Comparison of ENCODE assay signal across 18 cellular contexts in the genomic region with DNA sequence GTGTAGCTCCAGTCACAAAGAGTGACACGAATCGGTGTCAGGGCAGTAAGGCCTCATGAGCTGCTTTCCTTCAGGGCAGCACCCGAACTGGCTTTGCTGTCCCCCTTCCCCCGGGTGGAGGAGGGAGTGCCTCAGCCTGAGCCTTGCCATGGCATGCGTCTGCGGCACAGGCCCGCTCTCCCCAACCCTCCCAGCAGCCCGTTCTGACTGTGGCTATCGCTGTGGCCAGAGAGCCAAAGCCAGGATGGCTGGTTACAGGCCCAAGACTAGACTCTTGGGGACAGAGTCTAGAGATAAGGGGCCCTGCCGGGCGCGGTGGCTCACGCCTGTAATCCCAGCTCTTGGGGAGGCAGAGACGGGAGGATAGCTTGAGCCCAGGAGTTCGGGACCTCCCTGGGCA. TPM values are rescaled to one million over a fixed set of nuclear protein-coding genes. Genes with fewer than 3 reads are reported as not detected.
DNase-seq lines count a peak whose midpoint lies in the region; ATAC-seq and TF ChIP-seq lines count a peak whose summit lies in the region.
"Had no signal": no experiment of that assay in that cellular context is flagged by ENCODE, and none has a peak within 500 bp of the region (broad histone marks: within the 10 kb centered on the region; RNA-seq: fewer than 3 reads in every experiment).

No MANE protein-coding gene starts in this region.

- CTCF ChIA-PET in CD4-positive, alpha-beta T cell (lab: Charles Lee) = interaction anchor here (1.3 kb wide), 1 partner anchor 10 kb away, joined by 3 read pairs; no protein-coding TSS in a partner anchor

- H3K4me1 Mint-ChIP-seq in CD4-positive, alpha-beta T cell (ENCODE audit: low read depth) = peaks cover 11% of the 10 kb centered on the region
- H3K4me1 Mint-ChIP-seq: CD14-positive monocyte had no signal

- H3K9me3 ChIP-seq in SK-N-MC (ENCODE audit: low read depth, low read length) (no peaks in the 10 kb centered on the region), skeletal muscle tissue (ENCODE audit: control insufficient read depth in 3 of 3, low read length in 3 of 3) (no peaks in the 10 kb centered on the region), SJCRH30 (replicated peaks) (no peaks in the 10 kb centered on the region)
- H3K9me3 ChIP-seq in CD4-positive, alpha-beta T cell (ENCODE audit: control insufficient read depth, low read length) = no peaks in the 10 kb centered on the region
- H3K9me3 ChIP-seq: testis had no signal

- ATAC-seq in CD4-positive, alpha-beta T cell (ENCODE audit: poor library complexity) = no peak

- H3K4me3 ChIP-seq in SK-N-MC (no peak overlapping the region), skeletal muscle tissue (ENCODE audit: low read length in 3 of 3) (no peak overlapping the region), SJCRH30 (no peak overlapping the region)
- H3K4me3 ChIP-seq: testis had no signal

- H3K4me3 Mint-ChIP-seq in CD4-positive, alpha-beta T cell = no peak overlapping the region
- H3K4me3 Mint-ChIP-seq: activated naive CD8-positive, alpha-beta T cell treated with anti-CD3 and anti-CD28 coated beads for 36 hours; CD14-positive monocyte had no signal

- no peak for TF ChIP-seq CTCF in CD4-positive, alpha-beta T cell (IDR thresholded peaks at IDR 0.05)

- no peak overlapping the region for H3K27ac Mint-ChIP-seq in CD4-positive, alpha-beta T cell
- H3K27ac Mint-ChIP-seq: activated naive CD8-positive, alpha-beta T cell treated with anti-CD3 and anti-CD28 coated beads for 36 hours had no signal

- H3K27me3 ChIP-seq in skeletal muscle tissue (ENCODE audit: control insufficient read depth in 3 of 3, insufficient read depth in 3 of 3, low read length in 3 of 3) = no peaks in the 10 kb centered on the region
- no peaks in the 10 kb centered on the region for H3K27me3 ChIP-seq in CD4-positive, alpha-beta T cell (ENCODE audit: control insufficient read depth, insufficient read depth, low read length)
- H3K27me3 ChIP-seq in SJCRH30 = no peaks in the 10 kb centered on the region
- H3K27me3 ChIP-seq: testis had no signal

- DNase-seq in activated CD4-positive, CD25-positive, alpha-beta regulatory T cell treated with anti-CD3 and anti-CD28 coated beads, Interleukin-2, amount 50 U/mL, for 72 hours = peak; percentile 29
- no peak for DNase-seq in activated CD4-positive, CD25-positive, alpha-beta regulatory T cell (lab: John Stamatoyannopoulos, UW)
- DNase-seq in SK-N-MC (ENCODE audit: low read depth, low spot score) = no peak
- peak; percentile 30 for DNase-seq in iPS-NIHi7 (ENCODE audit: extremely low spot score)
- DNase-seq in NCI-H2171 treated with DMSO at 0.1 percent for 48 hours (lab: John Stamatoyannopoulos, UW) = no peak
- DNase-seq in CD4-positive, alpha-beta T cell = no peak
- no peak for DNase-seq in SJCRH30
- DNase-seq: activated CD4-positive, alpha-beta T cell treated with anti-CD3 and anti-CD28 coated beads, Interleukin-2, amount 50 U/mL, for 1 hour; activated naive CD8-positive, alpha-beta T cell treated with anti-CD3 and anti-CD28 coated beads for 36 hours; cortex of kidney; DMS153; hypothalamus; NCI-H146; NCI-H226; stimulated activated CD4-positive, alpha-beta T cell treated with anti-CD3 and anti-CD28 coated beads, Interleukin-4, amount 100 ng/mL, for 4 hours; testis had no signal

- H3K9ac ChIP-seq in SK-N-MC (ENCODE audit: insufficient read length) = no peak overlapping the region
- peak overlapping the region in 1 of 3 donors; percentile 62 for H3K9ac ChIP-seq in skeletal muscle tissue (ENCODE audit: low read depth in 1 of 3, low read length in 3 of 3)

- peaks cover 39% of the 10 kb centered on the region for H3K36me3 Mint-ChIP-seq in CD4-positive, alpha-beta T cell (ENCODE audit: low read depth)

- H3K27me3 Mint-ChIP-seq in CD4-positive, alpha-beta T cell = no peaks in the 10 kb centered on the region
- H3K27me3 Mint-ChIP-seq: activated naive CD8-positive, alpha-beta T cell treated with anti-CD3 and anti-CD28 coated beads for 36 hours had no signal

- POLR2A ChIA-PET in CD4-positive, alpha-beta T cell (lab: Charles Lee) = no interaction called here

- intact Hi-C loops in CD4-positive, alpha-beta T cell (cut with DNase I, micrococcal nuclease) = loop anchor here in 1 of 2 experiments (10.0 kb wide), 1 partner anchor 301 kb away; no protein-coding TSS in a partner anchor

- H3K36me3 ChIP-seq in SK-N-MC (ENCODE audit: insufficient read depth, low read length) (peaks cover 35% of the 10 kb centered on the region), skeletal muscle tissue (ENCODE audit: control insufficient read depth in 3 of 3, insufficient read depth in 3 of 3, low read length in 3 of 3) (peaks cover 25 to 34% (median 32%) of the 10 kb centered on the region in 3 donors), SJCRH30 (peaks cover 14% of the 10 kb centered on the region)

- peaks cover 34 to 44% (median 37%) of the 10 kb centered on the region in 3 donors for H3K4me1 ChIP-seq in skeletal muscle tissue (ENCODE audit: control insufficient read depth in 3 of 3, insufficient read depth in 3 of 3, low read length in 3 of 3)
- no peaks in the 10 kb centered on the region for H3K4me1 ChIP-seq in SJCRH30

- no peaks in the 10 kb centered on the region for H3K9me3 Mint-ChIP-seq in CD4-positive, alpha-beta T cell
- H3K9me3 Mint-ChIP-seq: activated naive CD8-positive, alpha-beta T cell treated with anti-CD3 and anti-CD28 coated beads for 36 hours; CD14-positive monocyte had no signal

- peak overlapping the region; percentile 60; the same call in 1 of the 2 replicates for H3K27ac ChIP-seq in SK-N-MC
- peak overlapping the region; percentile 25 for H3K27ac ChIP-seq in skeletal muscle tissue (ENCODE audit: low read depth, low read length)
- H3K27ac ChIP-seq in CD4-positive, alpha-beta T cell (ENCODE audit: low read depth, low read length) = no peak overlapping the region
- H3K27ac ChIP-seq in SJCRH30 = no peak overlapping the region
- H3K27ac ChIP-seq: testis had no signal

RNA-seq across cellular contexts. Expression of a gene that starts 25.9 kb away (rescaled TPM):
- 33.9 TPM for total RNA-seq in skeletal muscle tissue
- total RNA-seq in CD4-positive, alpha-beta T cell = 10 to 100 TPM; 34.4 to 34.8 TPM
- total RNA-seq in SJCRH30 (2014; rRNA removed; shearing (Covaris generic)) = 33.9 and 42.5 TPM in 2 replicates

Comparison
In these comparisons a context has a peak if more than half of its experiments do, and no peak if none do; other contexts are left out.
1. DNase-seq: peak in activated CD4-positive, CD25-positive, alpha-beta regulatory T cell treated with anti-CD3 and anti-CD28 coated beads, Interleukin-2, amount 50 U/mL, for 72 hours (single experiment) and iPS-NIHi7 (single experiment); none in activated CD4-positive, CD25-positive, alpha-beta regulatory T cell (0 of 4), SK-N-MC (single experiment), NCI-H2171 treated with DMSO at 0.1 percent for 48 hours (single experiment), CD4-positive, alpha-beta T cell (0 of 10) and SJCRH30 (0 of 2).
2. H3K27ac ChIP-seq: peak in SK-N-MC (single experiment) and skeletal muscle tissue (single experiment); none in CD4-positive, alpha-beta T cell (single experiment) and SJCRH30 (single experiment).